In genomic region chr1:12019858-12020509, GRCh38 we compare ENCODE assay signal across 8 cellular contexts. TPM values are rescaled to one million over a fixed set of nuclear protein-coding genes. Genes with fewer than 3 reads are reported as not detected.
A peak's percentile ranks its signal among the peaks of the same experiment; 100 is the strongest.
DNase-seq lines count a peak whose midpoint lies in the region; ATAC-seq and FAIRE-seq lines count a peak whose summit lies in the region.

No MANE protein-coding gene starts in this region.

- H4K8ac ChIP-seq in neuronal stem cell (ENCODE audit: low read depth, low read length), result no peak overlapping the region

- peaks cover 17% of the 10 kb centered on the region for H3K36me3 Mint-ChIP-seq in activated CD8-positive, alpha-beta memory T cell treated with anti-CD3 and anti-CD28 coated beads, Interleukin-2, amount 10 ng/mL, durations not matched to agents 7 days and 5 days

- H3K18ac ChIP-seq in neuronal stem cell (ENCODE audit: low read length), result peak overlapping the region; percentile 96

- peak overlapping the region; percentile 76 for H3K27ac Mint-ChIP-seq in activated CD8-positive, alpha-beta memory T cell treated with anti-CD3 and anti-CD28 coated beads, Interleukin-2, amount 10 ng/mL, durations not matched to agents 7 days and 5 days

- H3K27me3 Mint-ChIP-seq in activated CD8-positive, alpha-beta memory T cell treated with anti-CD3 and anti-CD28 coated beads, Interleukin-2, amount 10 ng/mL, durations not matched to agents 7 days and 5 days, result no peaks in the 10 kb centered on the region

- H3K4ac ChIP-seq in neuronal stem cell (ENCODE audit: low read length), result peak overlapping the region; percentile 17

- H2BK12ac ChIP-seq in neuronal stem cell (ENCODE audit: low read length), result no peak overlapping the region

- H3K4me1 ChIP-seq in neuronal stem cell (ENCODE audit: control insufficient read depth in 2 of 2, insufficient read depth in 1 of 2, low read depth in 1 of 2, low read length in 2 of 2), result peaks cover 2 to 3% of the 10 kb centered on the region in 2 donors

- no peak overlapping the region for H2AK5ac ChIP-seq in neuronal stem cell (ENCODE audit: low read depth, low read length)

- peak overlapping the region; percentile 91 for H2AFZ ChIP-seq in neuronal stem cell (ENCODE audit: low read length)

- peaks cover 22% of the 10 kb centered on the region for H3K4me1 Mint-ChIP-seq in activated CD8-positive, alpha-beta memory T cell treated with anti-CD3 and anti-CD28 coated beads, Interleukin-2, amount 10 ng/mL, durations not matched to agents 7 days and 5 days

- peak overlapping the region; percentile 86 to 87 for H3K4me3 ChIP-seq in neuronal stem cell (ENCODE audit: low read length in 2 of 2)

- peaks cover 12% of the 10 kb centered on the region for H3K79me1 ChIP-seq in neuronal stem cell (ENCODE audit: low read depth, low read length)

- no peak overlapping the region for H4K91ac ChIP-seq in neuronal stem cell (ENCODE audit: low read depth, low read length, poor library complexity)

- peak overlapping the region; percentile 93 for H3K27ac ChIP-seq in neuronal stem cell (replicated peaks; ENCODE audit: low read length)

- H3K4me3 Mint-ChIP-seq in activated CD8-positive, alpha-beta memory T cell treated with anti-CD3 and anti-CD28 coated beads, Interleukin-2, amount 10 ng/mL, durations not matched to agents 7 days and 5 days, result peak overlapping the region; percentile 75

- peak overlapping the region; percentile 58 for H3K14ac ChIP-seq in neuronal stem cell (ENCODE audit: low read length)

- H3K9me3 Mint-ChIP-seq in activated CD8-positive, alpha-beta memory T cell treated with anti-CD3 and anti-CD28 coated beads, Interleukin-2, amount 10 ng/mL, durations not matched to agents 7 days and 5 days (ENCODE audit: low read depth), result no peaks in the 10 kb centered on the region

- peak overlapping the region; percentile 90 for H3K9ac ChIP-seq in neuronal stem cell (ENCODE audit: low read depth, low read length, poor library complexity)

- H3K36me3 ChIP-seq in neuronal stem cell (replicated peaks in 1 of 2; ENCODE audit: control insufficient read depth in 2 of 2, insufficient read depth in 2 of 2, low read length in 2 of 2), result peaks cover 21 to 32% of the 10 kb centered on the region in 2 donors

- CTCF ChIA-PET in activated CD8-positive, alpha-beta memory T cell treated with anti-CD3 and anti-CD28 coated beads, Interleukin-2, amount 10 ng/mL, durations not matched to agents 7 days and 5 days (lab: Charles Lee), result interaction anchor here (0.8 to 5.4 kb wide), 7 partner anchors 11 to 112 kb away, joined by 4 to 29 read pairs (median 5); no protein-coding TSS in a partner anchor

- DNase-seq in activated CD8-positive, alpha-beta memory T cell treated with anti-CD3 and anti-CD28 coated beads, Interleukin-2, amount 10 ng/mL, durations not matched to agents 7 days and 5 days, result peak; percentile 49
- DNase-seq in activated CD8-positive, alpha-beta memory T cell treated with anti-CD3 and anti-CD28 coated beads, Interleukin-2, amount 50 U/mL, for 48 hours, result no peak
- peak; percentile 66 for DNase-seq in SKM-1 (lab: John Stamatoyannopoulos, UW; ENCODE audit: unreplicated experiment)
- DNase-seq in fibroblast of gingiva (ENCODE audit: low read depth), result peak; percentile 20
- peak; percentile 14 for DNase-seq in neuronal stem cell (ENCODE audit: low spot score)
- DNase-seq in mesenteric fat pad (ENCODE audit: low spot score), result no peak
- DNase-seq in stimulated activated naive CD4-positive, alpha-beta T cell treated with Interleukin-2 at 50 U/mL for 16 hours (lab: John Stamatoyannopoulos, UW), result no peak
- no peak for DNase-seq in RCC 7860 (ENCODE audit: low spot score)

- H2BK120ac ChIP-seq in neuronal stem cell (ENCODE audit: low read depth, low read length), result no peak overlapping the region

- WGBS in neuronal stem cell (ENCODE audit: extremely low coverage in 2 of 2, insufficient read length in 2 of 2, insufficient replicate concordance in 1 of 2), 2 donors, result no CpG with 5 or more reads among the region's 12 CpGs

- H3K4me2 ChIP-seq in neuronal stem cell (ENCODE audit: insufficient read depth, low read length, poor library complexity, severe bottlenecking), result peak overlapping the region; percentile 84

- H3K23ac ChIP-seq in neuronal stem cell (ENCODE audit: low read depth, low read length, poor library complexity), result peak overlapping the region; percentile 98

- no peak for FAIRE-seq in RCC 7860 (lab: Jason Lieb, UNC)

- ATAC-seq in activated CD8-positive, alpha-beta memory T cell treated with anti-CD3 and anti-CD28 coated beads, Interleukin-2, amount 10 ng/mL, durations not matched to agents 7 days and 5 days, result peak; percentile 7

- peaks cover 0 to 3% of the 10 kb centered on the region in 2 donors for H3K9me3 ChIP-seq in neuronal stem cell (replicated peaks in 1 of 2; ENCODE audit: control insufficient read depth in 2 of 2, insufficient read depth in 1 of 2, low read depth in 1 of 2, low read length in 2 of 2)

- peak overlapping the region; percentile 97 for H2BK5ac ChIP-seq in neuronal stem cell (ENCODE audit: low read length)

- no peak overlapping the region for H2BK15ac ChIP-seq in neuronal stem cell (ENCODE audit: low read length)

- no peaks in the 10 kb centered on the region for H3K27me3 ChIP-seq in neuronal stem cell (ENCODE audit: control insufficient read depth in 3 of 3, insufficient read depth in 3 of 3, low read depth in 1 of 3, low read length in 3 of 3)

RNA-seq across cellular contexts. Expression of gene MIIP, which starts 0.7 kb away (rescaled TPM):
- 10 to 100 TPM; 41.4 to 59.3 TPM for total RNA-seq in activated CD8-positive, alpha-beta memory T cell treated with anti-CD3 and anti-CD28 coated beads, Interleukin-2, amount 10 ng/mL, durations not matched to agents 7 days and 5 days
- polyA plus RNA-seq in neuronal stem cell (2013, experiment 1 of 2), result 57.1 TPM
- 54.7 TPM for polyA plus RNA-seq in neuronal stem cell (2013, experiment 2 of 2)
- total RNA-seq in mesenteric fat pad, result 35.7 TPM

RNA-seq across cellular contexts. Expression of gene MFN2, which starts 39.7 kb away (rescaled TPM):
- 10 to 100 TPM; 57.7 to 67.5 TPM for total RNA-seq in activated CD8-positive, alpha-beta memory T cell treated with anti-CD3 and anti-CD28 coated beads, Interleukin-2, amount 10 ng/mL, durations not matched to agents 7 days and 5 days
- polyA plus RNA-seq in neuronal stem cell (2013, experiment 1 of 2), result 35.1 TPM
- polyA plus RNA-seq in neuronal stem cell (2013, experiment 2 of 2), result 33.9 TPM
- total RNA-seq in mesenteric fat pad, result 93.6 TPM

RNA-seq across cellular contexts. Expression of gene TNFRSF8, which starts 43.1 kb away (rescaled TPM):
- 10 to 100 TPM in 1 of 2 experiments, 1 to 10 TPM in 1; 3.8 to 14.8 TPM for total RNA-seq in activated CD8-positive, alpha-beta memory T cell treated with anti-CD3 and anti-CD28 coated beads, Interleukin-2, amount 10 ng/mL, durations not matched to agents 7 days and 5 days
- polyA plus RNA-seq in neuronal stem cell (2013, experiment 1 of 2), result 0.01 TPM
- polyA plus RNA-seq in neuronal stem cell (2013, experiment 2 of 2), result 0.01 TPM
- 2.1 TPM for total RNA-seq in mesenteric fat pad

Comparison
In these comparisons a context has a peak if more than half of its experiments do, and no peak if none do; other contexts are left out.
1. DNase-seq: peak in activated CD8-positive, alpha-beta memory T cell treated with anti-CD3 and anti-CD28 coated beads, Interleukin-2, amount 10 ng/mL, durations not matched to agents 7 days and 5 days (single experiment), SKM-1 (single experiment), fibroblast of gingiva (single experiment) and neuronal stem cell (single experiment); none in activated CD8-positive, alpha-beta memory T cell treated with anti-CD3 and anti-CD28 coated beads, Interleukin-2, amount 50 U/mL, for 48 hours (single experiment), mesenteric fat pad (single experiment), stimulated activated naive CD4-positive, alpha-beta T cell treated with Interleukin-2 at 50 U/mL for 16 hours (single experiment) and RCC 7860 (single experiment).